ENCODE assay signal across 1 cellular context in genomic region chr6:16224409-16224808, GRCh38.
TF ChIP-seq lines count a peak whose summit lies in the region.

No MANE protein-coding gene starts in this region.

TF ChIP-seq in GM12878, 131 proteins besides CTCF, POLR2A, EP300 and RAD21 (continued from another document):
- no peak for TF ChIP-seq CHD2 (IDR thresholded peaks at IDR 0.05; ENCODE audit: borderline replicate concordance, low read depth, low read length)
- TF ChIP-seq CBFB (IDR thresholded peaks at IDR 0.05; ENCODE audit: low read depth), result no peak
- TF ChIP-seq CEBPZ (IDR thresholded peaks at IDR 0.05; ENCODE audit: low read depth, low read length), result no peak
- TF ChIP-seq RCOR1 (conservative IDR thresholded peaks at IDR 0.05; ENCODE audit: low read depth, low read length), result no peak
- no peak for TF ChIP-seq NRF1 (conservative IDR thresholded peaks at IDR 0.05; ENCODE audit: low read depth, low read length)
